ENCODE assay signal across 19 cellular contexts in the genomic region with DNA sequence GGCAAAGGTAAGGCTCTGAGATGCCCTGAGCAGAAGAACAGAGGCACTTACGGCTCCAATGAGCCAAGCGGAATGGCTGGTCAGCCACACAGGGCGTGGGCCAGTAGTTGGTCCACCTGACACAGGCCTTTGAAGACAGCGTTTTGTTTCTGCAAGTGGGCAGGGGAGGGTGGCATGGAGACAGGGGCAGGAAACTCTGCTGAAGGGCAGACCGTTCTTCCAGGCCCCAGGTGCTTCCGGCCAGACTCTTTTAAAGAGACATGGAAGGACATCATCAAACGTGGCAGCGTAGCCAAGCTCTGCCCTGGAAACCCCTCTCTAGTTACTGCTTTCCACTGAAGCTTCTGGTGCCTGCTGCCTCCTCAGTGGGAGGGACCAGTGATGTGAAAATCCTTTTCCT.
A peak's percentile ranks its signal among the peaks of the same experiment; 100 is the strongest.
DNase-seq lines count a peak whose midpoint lies in the region; ATAC-seq, FAIRE-seq and TF ChIP-seq lines count a peak whose summit lies in the region.
"Had no signal": no experiment of that assay in that cellular context is flagged by ENCODE, and none has a peak within 500 bp of the region (broad histone marks: within the 10 kb centered on the region; RNA-seq: fewer than 3 reads in every experiment).

No MANE protein-coding gene starts in this region.

- peak overlapping the region; percentile 35 for H2AK9ac ChIP-seq in IMR-90 (replicated peaks; ENCODE audit: low read depth, low read length, poor library complexity)

- no peak for FAIRE-seq in pancreas (lab: Jason Lieb, UNC)
- FAIRE-seq: GM12891 had no signal

- H3K9me1 ChIP-seq in IMR-90 (ENCODE audit: insufficient read depth, low read length), result peaks cover 3% of the 10 kb centered on the region; the same call in 1 of the 2 replicates

- H3K4me1 Mint-ChIP-seq in naive B cell, result peaks cover 62 to 74% (median 70%) of the 10 kb centered on the region in 3 donors

- no peak overlapping the region for H2BK5ac ChIP-seq in IMR-90 (ENCODE audit: low read depth, low read length, poor library complexity, severe bottlenecking)

- H3K9me3 ChIP-seq in IMR-90 (ENCODE audit: control insufficient read depth, insufficient read depth, low read length) (no peaks in the 10 kb centered on the region), colonic mucosa (no peaks in the 10 kb centered on the region), uterus (no peaks in the 10 kb centered on the region), pancreas (no peaks in the 10 kb centered on the region)

- ATAC-seq in IMR-90 (ENCODE audit: low read depth) (no peak), naive B cell (ENCODE audit: low read depth in 2 of 2) (no peak), pancreas (no peak), GM18861 (IDR thresholded peaks at IDR 0.05; ENCODE audit: unreplicated experiment) (no peak)
- ATAC-seq: GM23338, HCT116 had no signal

- H3K9me3 Mint-ChIP-seq in naive B cell, result peaks cover 0 to 11% (median 8%) of the 10 kb centered on the region in 7 donors

- peak overlapping the region in 1 of 8 donors; percentile 64 for H3K4me3 Mint-ChIP-seq in naive B cell
- H3K4me3 Mint-ChIP-seq: GM23338 had no signal

- H3K27ac ChIP-seq in IMR-90 (ENCODE audit: insufficient read depth, low read length) (no peak overlapping the region), colonic mucosa (no peak overlapping the region), uterus (peak overlapping the region; percentile 43 to 47), pancreas (no peak overlapping the region)
- H3K27ac ChIP-seq: SK-N-MC had no signal

- CTCF ChIA-PET in IMR-90 (lab: Yijun Ruan, JAX), result no interaction called here

- no peak overlapping the region for H3K4me2 ChIP-seq in IMR-90 (ENCODE audit: low read depth, low read length)
- H3K4me2 ChIP-seq: GM23338 had no signal

- no peak overlapping the region for H2BK20ac ChIP-seq in IMR-90 (ENCODE audit: low read depth, low read length)

- H2AFZ ChIP-seq in IMR-90 (replicated peaks; ENCODE audit: low read length, poor library complexity), result peak overlapping the region; percentile 52
- H2AFZ ChIP-seq: GM23338 had no signal

- no TSS peak for BruUV-seq in IMR-90 (replicated peaks; lab: Mats Ljungman, UMichigan)

- H4K91ac ChIP-seq in IMR-90 (ENCODE audit: insufficient read depth, low read depth, low read length), result no peak overlapping the region

- intact Hi-C loops in IMR-90 (cut with micrococcal nuclease) (no loop called here), colonic mucosa (cut with DNase I) (no loop called here), uterus (cut with DNase I; ENCODE audit: low total_unique reads) (no loop called here), pancreas (cut with DNase I) (no loop called here)

- TF ChIP-seq POLR2A in IMR-90 (IDR thresholded peaks at IDR 0.05; ENCODE audit: low read depth, low read length), result no peak
- no peak for TF ChIP-seq POLR2A in uterus (IDR thresholded peaks at IDR 0.05)

- no peak overlapping the region for H2AK5ac ChIP-seq in IMR-90 (ENCODE audit: low read depth, low read length)

- 93% methylated on average over 2 of the region's 8 CpGs; no CpG with 5 or more reads in 1 of the 2 experiments for WGBS in IMR-90 (ENCODE audit: extremely low coverage in 2 of 2, insufficient read length in 1 of 2), 2 experiments
- WGBS in pancreas, 2 donors, result 90 to 98% methylated on average over 8 of the region's 8 CpGs

- no peak overlapping the region for H4K8ac ChIP-seq in IMR-90 (ENCODE audit: low read depth in 2 of 2, low read length in 2 of 2)

- H2BK120ac ChIP-seq in IMR-90 (ENCODE audit: low read depth, low read length), result no peak overlapping the region

- no peak overlapping the region for H3K56ac ChIP-seq in IMR-90 (ENCODE audit: extremely low read depth, insufficient read depth, low read length)

- H3K4me3 ChIP-seq in IMR-90 (ENCODE audit: insufficient read depth, low read depth, low read length) (no peak overlapping the region), colonic mucosa (no peak overlapping the region), uterus (no peak overlapping the region), pancreas (no peak overlapping the region)
- H3K4me3 ChIP-seq: GM23338, SK-N-MC had no signal

- peaks cover 10 to 11% of the 10 kb centered on the region in 2 donors for H3K36me3 Mint-ChIP-seq in naive B cell

- TF ChIP-seq CTCF in IMR-90 (conservative IDR thresholded peaks at IDR 0.05; ENCODE audit: low read depth, low read length), result no peak
- TF ChIP-seq CTCF in colonic mucosa (IDR thresholded peaks at IDR 0.05), result no peak
- TF ChIP-seq CTCF in uterus (IDR thresholded peaks at IDR 0.05), result no peak
- no peak for TF ChIP-seq CTCF in pancreas (IDR thresholded peaks at IDR 0.05)

- no peak for TF ChIP-seq RAD21 in IMR-90 (IDR thresholded peaks at IDR 0.05; ENCODE audit: low read length)

- POLR2A ChIA-PET in IMR-90 (lab: Charles Lee; ENCODE audit: unreplicated experiment), result no interaction called here

- no peak overlapping the region for H3K9ac ChIP-seq in IMR-90 (ENCODE audit: low read depth, low read length)
- peak overlapping the region in 1 of 2 donors; percentile 15 for H3K9ac ChIP-seq in colonic mucosa (ENCODE audit: low read depth in 2 of 2, low read length in 2 of 2)

- H3K14ac ChIP-seq in IMR-90 (replicated peaks; ENCODE audit: low read depth, low read length), result no peak overlapping the region

- no peak overlapping the region for H3K23ac ChIP-seq in IMR-90 (ENCODE audit: low read depth, low read length)

- H4K20me1 ChIP-seq in IMR-90 (ENCODE audit: insufficient read depth, low read length), result no peaks in the 10 kb centered on the region

- no peak overlapping the region for H4K5ac ChIP-seq in IMR-90 (ENCODE audit: low read depth, low read length)

- no peaks in the 10 kb centered on the region for H3K36me3 ChIP-seq in IMR-90 (ENCODE audit: control insufficient read depth, insufficient read depth, low read length)
- no peaks in the 10 kb centered on the region for H3K36me3 ChIP-seq in colonic mucosa
- no peaks in the 10 kb centered on the region for H3K36me3 ChIP-seq in uterus
- H3K36me3 ChIP-seq in pancreas, result no peaks in the 10 kb centered on the region

- H3K27me3 Mint-ChIP-seq in naive B cell, result no peaks in the 10 kb centered on the region

- H3K18ac ChIP-seq in IMR-90 (ENCODE audit: low read depth, low read length), result no peak overlapping the region

- H3K79me1 ChIP-seq in IMR-90 (ENCODE audit: low read depth in 1 of 2, low read length in 2 of 2), result no peaks in the 10 kb centered on the region

- DNase-seq in IMR-90 (no peak), colonic mucosa (peak; percentile 18), naive B cell (no peak), uterus (peak in 1 of 2 donors; percentile 56), pancreas (no peak), NCI-H1417 treated with DMSO at 0.1 percent for 48 hours (lab: John Stamatoyannopoulos, UW) (no peak)
- DNase-seq: COR-L47; NCI-H1105; NCI-H1694; NCI-H2081 treated with DMSO at 0.1 percent for 48 hours; NCI-H446 treated with DMSO at 0.1 percent for 48 hours; NK-92 treated with Interleukin-12 subunit alpha and Interleukin-12 subunit beta, amount 100 ng/mL, for 24 hours; OCI-M1; SHP77 had no signal

- no peak overlapping the region for H2BK15ac ChIP-seq in IMR-90 (ENCODE audit: low read depth, low read length)

- peak overlapping the region in 5 of 6 donors; percentile 50 to 93 (median 81) for H3K27ac Mint-ChIP-seq in naive B cell
- H3K27ac Mint-ChIP-seq: GM23338 had no signal

- dilution Hi-C loops in IMR-90 (cut with HindIII; ENCODE audit: low sequenced_read_pairs, unreplicated experiment), result no loop called here

- in situ Hi-C loops in IMR-90 (cut with MboI; ENCODE audit: low sequenced_read_pairs), result no loop called here

- H3K4me1 ChIP-seq in IMR-90 (ENCODE audit: control insufficient read depth, insufficient read depth, low read length) (no peaks in the 10 kb centered on the region), colonic mucosa (no peaks in the 10 kb centered on the region), uterus (no peaks in the 10 kb centered on the region), pancreas (no peaks in the 10 kb centered on the region)

- H3K27me3 ChIP-seq in IMR-90 (ENCODE audit: control insufficient read depth, insufficient read depth, low read length) (no peaks in the 10 kb centered on the region), colonic mucosa (no peaks in the 10 kb centered on the region), uterus (no peaks in the 10 kb centered on the region), pancreas (no peaks in the 10 kb centered on the region)

- H3K4ac ChIP-seq in IMR-90 (ENCODE audit: low read depth, low read length), result no peak overlapping the region

TF ChIP-seq in IMR-90, 13 proteins besides CTCF, POLR2A, EP300 and RAD21:
- TF ChIP-seq RFX5 (IDR thresholded peaks at IDR 0.05; ENCODE audit: low read depth, low read length) (no peak), MAZ (IDR thresholded peaks at IDR 0.05; ENCODE audit: borderline replicate concordance, low read depth, low read length) (no peak)

Comparison
In these comparisons a context has a peak if more than half of its experiments do, and no peak if none do; other contexts are left out.
1. H3K27ac ChIP-seq: peak in uterus (2 of 2); none in IMR-90 (single experiment), colonic mucosa (single experiment) and pancreas (0 of 4).